In the genomic region with DNA sequence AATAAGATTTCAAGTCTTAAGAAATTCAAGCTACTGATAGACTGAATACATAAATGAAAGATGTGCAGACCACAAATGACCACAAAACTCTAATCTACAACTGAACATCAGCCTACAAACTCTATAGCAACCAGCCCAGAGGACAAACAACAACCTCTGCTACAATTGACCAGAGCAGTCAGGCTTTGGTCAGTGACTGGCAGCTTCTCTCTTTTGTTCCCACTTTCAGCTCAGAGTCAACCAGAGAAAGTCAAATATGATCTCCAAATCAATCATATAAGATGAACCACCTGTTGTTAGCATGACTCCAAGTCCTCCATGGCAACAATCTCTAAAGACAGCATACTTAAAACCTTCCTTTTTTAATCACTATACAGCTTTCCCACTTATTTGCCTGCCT, we compare ENCODE assay signal across 34 cellular contexts.
"Had no signal": no experiment of that assay in that cellular context is flagged by ENCODE, and none has a peak within 500 bp of the region (broad histone marks: within the 10 kb centered on the region; RNA-seq: fewer than 3 reads in every experiment).

No MANE protein-coding gene starts in this region.

- H3K4me1 ChIP-seq: adrenal gland, body of pancreas, esophagus squamous epithelium, gastroesophageal sphincter had no signal

- H3K9me3 ChIP-seq: adrenal gland, body of pancreas, esophagus squamous epithelium, gastroesophageal sphincter had no signal

- H3K27me3 Mint-ChIP-seq: activated B cell treated with CpG ODN at 0.5 μM for 24 hours; activated CD8-positive, alpha-beta T cell treated with anti-CD3 and anti-CD28 coated beads for 36 hours; activated naive CD4-positive, alpha-beta T cell treated with anti-CD3 and anti-CD28 coated beads, Interleukin-2, amount 50 U/mL, for 24 hours; activated naive CD8-positive, alpha-beta T cell treated with anti-CD3 and anti-CD28 coated beads for 36 hours; activated naive CD8-positive, alpha-beta T cell treated with anti-CD3 and anti-CD28 coated beads, Interleukin-2, amount 50 U/mL, for 24 hours; activated T-helper 17 cell treated with anti-CD3 and anti-CD28 coated beads, Interleukin-2, amount 50 U/mL, for 72 hours; T-helper 17 cell had no signal

- H3K27me3 ChIP-seq: adrenal gland, body of pancreas, esophagus squamous epithelium, gastroesophageal sphincter had no signal

- FAIRE-seq: colon, endometrium, endothelial cell of umbilical vein had no signal

- H3K4me3 ChIP-seq: adrenal gland, body of pancreas, esophagus squamous epithelium, gastroesophageal sphincter had no signal

- H3K9me3 Mint-ChIP-seq: activated CD8-positive, alpha-beta T cell treated with anti-CD3 and anti-CD28 coated beads for 36 hours; activated naive CD8-positive, alpha-beta T cell treated with anti-CD3 and anti-CD28 coated beads for 36 hours; activated naive CD8-positive, alpha-beta T cell treated with anti-CD3 and anti-CD28 coated beads, Interleukin-2, amount 50 U/mL, for 24 hours had no signal

- H3K4me3 Mint-ChIP-seq: activated B cell treated with CpG ODN at 0.5 μM for 24 hours; activated CD8-positive, alpha-beta T cell treated with anti-CD3 and anti-CD28 coated beads for 36 hours; activated naive CD4-positive, alpha-beta T cell treated with anti-CD3 and anti-CD28 coated beads, Interleukin-2, amount 50 U/mL, for 24 hours; activated naive CD8-positive, alpha-beta T cell treated with anti-CD3 and anti-CD28 coated beads for 36 hours; activated naive CD8-positive, alpha-beta T cell treated with anti-CD3 and anti-CD28 coated beads, Interleukin-2, amount 50 U/mL, for 24 hours; activated T-cell treated with anti-CD3 and anti-CD28 coated beads, Interleukin-2, amount 50 U/mL, for 4 hours; activated T-helper 17 cell treated with anti-CD3 and anti-CD28 coated beads, Interleukin-2, amount 50 U/mL, for 72 hours; T-helper 17 cell; T-helper 2 cell treated with Interferon-gamma antibody and Interleukin-4, amounts not matched to agents 5 μg/mL and 100 μg/mL, for 36 hours had no signal

- DNase-seq: activated B cell treated with CpG ODN at 0.5 μM for 24 hours; activated CD4-positive, alpha-beta T cell treated with anti-CD3 and anti-CD28 coated beads for 48 hours; activated CD4-positive, alpha-beta T cell treated with anti-CD3 and anti-CD28 coated beads, Interleukin-2, amount 50 U/mL, for 1 hour; activated CD4-positive, alpha-beta T cell treated with anti-CD3 and anti-CD28 coated beads, Interleukin-2, amount 50 U/mL, for 48 hours; activated CD8-positive, alpha-beta memory T cell treated with anti-CD3 and anti-CD28 coated beads for 24 hours; activated CD8-positive, alpha-beta T cell treated with anti-CD3 and anti-CD28 coated beads for 36 hours; activated effector memory CD4-positive, alpha-beta T cell treated with Interleukin-2 at 50 U/mL for 16 hours; activated gamma-delta T cell treated with Interleukin-2 at 50 U/mL for 16 hours; activated naive CD4-positive, alpha-beta T cell treated with Interleukin-2 at 50 U/mL for 16 hours; activated naive CD8-positive, alpha-beta T cell treated with anti-CD3 and anti-CD28 coated beads for 36 hours; activated naive CD8-positive, alpha-beta T cell treated with anti-CD3 and anti-CD28 coated beads, Interleukin-2, amount 50 U/mL, for 24 hours; activated T-cell treated with anti-CD3 and anti-CD28 coated beads, Interleukin-2, amount 50 U/mL, for 4 hours; adrenal gland; amygdala; aorta; body of pancreas; caudate nucleus; cortex of kidney; dermis blood vessel endothelial cell; effector CD4-positive, alpha-beta T cell; esophagus squamous epithelium; foreskin melanocyte; T-helper 17 cell; T1000; WERI-Rb-1 had no signal

- H3K27ac ChIP-seq: adrenal gland, body of pancreas, epithelial cell of prostate, esophagus squamous epithelium, gastroesophageal sphincter, WERI-Rb-1 had no signal

- H3K36me3 ChIP-seq: adrenal gland, esophagus squamous epithelium, gastroesophageal sphincter, WERI-Rb-1 had no signal

- H3K4me1 Mint-ChIP-seq: activated B cell treated with CpG ODN at 0.5 μM for 24 hours; activated naive CD4-positive, alpha-beta T cell treated with anti-CD3 and anti-CD28 coated beads, Interleukin-2, amount 50 U/mL, for 24 hours; activated naive CD8-positive, alpha-beta T cell treated with anti-CD3 and anti-CD28 coated beads for 36 hours; activated naive CD8-positive, alpha-beta T cell treated with anti-CD3 and anti-CD28 coated beads, Interleukin-2, amount 50 U/mL, for 24 hours; activated T-helper 17 cell treated with anti-CD3 and anti-CD28 coated beads, Interleukin-2, amount 50 U/mL, for 72 hours; T-helper 17 cell had no signal

- H3K36me3 Mint-ChIP-seq: activated naive CD4-positive, alpha-beta T cell treated with anti-CD3 and anti-CD28 coated beads, Interleukin-2, amount 50 U/mL, for 24 hours; activated naive CD8-positive, alpha-beta T cell treated with anti-CD3 and anti-CD28 coated beads for 36 hours had no signal

- H3K27ac Mint-ChIP-seq: activated B cell treated with CpG ODN at 0.5 μM for 24 hours; activated CD8-positive, alpha-beta T cell treated with anti-CD3 and anti-CD28 coated beads for 36 hours; activated naive CD4-positive, alpha-beta T cell treated with anti-CD3 and anti-CD28 coated beads, Interleukin-2, amount 50 U/mL, for 24 hours; activated naive CD8-positive, alpha-beta T cell treated with anti-CD3 and anti-CD28 coated beads for 36 hours; activated naive CD8-positive, alpha-beta T cell treated with anti-CD3 and anti-CD28 coated beads, Interleukin-2, amount 50 U/mL, for 24 hours; activated T-helper 17 cell treated with anti-CD3 and anti-CD28 coated beads, Interleukin-2, amount 50 U/mL, for 72 hours; T-helper 17 cell; T-helper 2 cell treated with Interferon-gamma antibody and Interleukin-4, amounts not matched to agents 5 μg/mL and 100 μg/mL, for 36 hours had no signal

- ATAC-seq: activated CD4-positive, CD25-positive, alpha-beta regulatory T cell treated with anti-CD3 and anti-CD28 coated beads, Interleukin-2, amount 50 U/mL, for 24 hours; activated CD8-positive, alpha-beta T cell treated with anti-CD3 and anti-CD28 coated beads for 36 hours; activated naive CD8-positive, alpha-beta T cell treated with anti-CD3 and anti-CD28 coated beads, Interleukin-2, amount 50 U/mL, for 24 hours; activated T-cell treated with anti-CD3 and anti-CD28 coated beads, Interleukin-2, amount 50 U/mL, for 4 hours; activated T-helper 17 cell treated with anti-CD3 and anti-CD28 coated beads, Interleukin-2, amount 50 U/mL, for 72 hours; body of pancreas; gastroesophageal sphincter; T-helper 17 cell had no signal
